In the genomic region with DNA sequence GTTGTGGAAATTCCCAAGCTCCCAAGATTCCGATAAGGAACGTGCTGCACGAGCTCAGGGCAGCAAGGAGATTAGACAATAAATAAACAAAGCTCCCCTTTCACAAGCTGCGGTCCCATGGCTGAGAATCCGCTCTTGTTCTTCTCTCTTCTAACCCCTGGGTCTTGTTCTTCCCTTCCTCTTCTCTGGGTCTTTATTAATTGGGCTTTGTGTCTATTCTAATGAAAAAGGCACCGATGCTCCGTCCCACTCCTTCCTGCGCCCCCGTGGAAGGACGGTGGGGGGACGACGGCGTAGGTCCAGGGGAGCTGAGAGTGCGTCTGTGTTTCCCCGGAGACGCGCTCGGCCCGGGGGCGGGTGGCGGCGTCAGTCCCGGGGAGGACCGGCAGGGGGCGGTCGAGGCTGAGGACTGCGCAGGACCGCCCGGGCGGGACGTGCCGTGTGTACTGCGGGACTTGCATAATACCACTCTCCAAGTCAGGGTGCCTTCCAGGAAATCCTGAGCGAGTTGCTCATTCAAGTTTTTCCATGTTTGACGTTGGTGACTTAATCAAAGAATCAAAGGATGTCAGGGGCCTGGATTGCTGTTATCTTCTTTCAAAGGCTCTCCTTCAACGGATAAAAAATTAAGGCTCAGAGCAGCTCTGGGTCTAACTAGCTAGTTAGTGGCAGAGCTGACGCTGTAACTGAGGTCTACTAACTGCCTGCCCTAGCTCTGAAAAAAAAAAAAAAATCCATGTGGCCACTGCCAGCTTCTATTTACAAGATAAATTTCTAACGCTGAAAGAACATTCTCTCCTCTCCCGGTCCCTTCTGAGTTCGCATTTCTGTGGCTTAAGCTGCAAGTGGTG, we compare ENCODE assay signal across 8 cellular contexts.
DNase-seq lines count a peak whose midpoint lies in the region; ATAC-seq, FAIRE-seq and TF ChIP-seq lines count a peak whose summit lies in the region.

No MANE protein-coding gene starts in this region.

- peaks cover 30% of the 10 kb centered on the region for H3K27me3 Mint-ChIP-seq in activated naive CD4-positive, alpha-beta T cell treated with anti-CD3 and anti-CD28 coated beads, Interleukin-2, amount 10 ng/mL, durations not matched to agents 7 days and 5 days
- H3K27me3 Mint-ChIP-seq in glutamatergic neuron (ENCODE audit: unreplicated experiment): peaks cover 3% of the 10 kb centered on the region

- H3K27me3 ChIP-seq in suprapubic skin: no peaks in the 10 kb centered on the region

- TF ChIP-seq POLR2A in suprapubic skin (IDR thresholded peaks at IDR 0.05): no peak

- peak; percentile 84 for FAIRE-seq in HTR-8/SVneo (lab: Jason Lieb, UNC)

- H3K4me3 ChIP-seq in suprapubic skin: peak overlapping the region; percentile 31

- H3K4me1 Mint-ChIP-seq in activated naive CD4-positive, alpha-beta T cell treated with anti-CD3 and anti-CD28 coated beads, Interleukin-2, amount 10 ng/mL, durations not matched to agents 7 days and 5 days: peaks cover 14% of the 10 kb centered on the region
- H3K4me1 Mint-ChIP-seq in glutamatergic neuron (ENCODE audit: low read depth, unreplicated experiment): peaks cover 2% of the 10 kb centered on the region

- H3K27ac Mint-ChIP-seq in activated naive CD4-positive, alpha-beta T cell treated with anti-CD3 and anti-CD28 coated beads, Interleukin-2, amount 10 ng/mL, durations not matched to agents 7 days and 5 days: no peak overlapping the region
- no peak overlapping the region for H3K27ac Mint-ChIP-seq in glutamatergic neuron (ENCODE audit: unreplicated experiment)

- H3K9me3 Mint-ChIP-seq in activated naive CD4-positive, alpha-beta T cell treated with anti-CD3 and anti-CD28 coated beads, Interleukin-2, amount 10 ng/mL, durations not matched to agents 7 days and 5 days: no peaks in the 10 kb centered on the region
- no peaks in the 10 kb centered on the region for H3K9me3 Mint-ChIP-seq in glutamatergic neuron (ENCODE audit: unreplicated experiment)

- CTCF ChIA-PET in activated naive CD4-positive, alpha-beta T cell treated with anti-CD3 and anti-CD28 coated beads, Interleukin-2, amount 10 ng/mL, durations not matched to agents 7 days and 5 days (lab: Charles Lee): interaction anchor here (0.5 to 4.0 kb wide), 29 partner anchors 9 to 489 kb away, joined by 3 to 46 read pairs (median 4); no protein-coding TSS in a partner anchor

- no peaks in the 10 kb centered on the region for H3K36me3 Mint-ChIP-seq in activated naive CD4-positive, alpha-beta T cell treated with anti-CD3 and anti-CD28 coated beads, Interleukin-2, amount 10 ng/mL, durations not matched to agents 7 days and 5 days
- H3K36me3 Mint-ChIP-seq in glutamatergic neuron (ENCODE audit: unreplicated experiment): no peaks in the 10 kb centered on the region

- peak; percentile 99 for TF ChIP-seq CTCF in glutamatergic neuron (IDR thresholded peaks at IDR 0.05; ENCODE audit: partially characterized antibody, unreplicated experiment)
- TF ChIP-seq CTCF in omental fat pad (IDR thresholded peaks at IDR 0.05): peak in 2 of 3 donors; percentile 92 to 95
- peak; percentile 83 to 95 for TF ChIP-seq CTCF in suprapubic skin (IDR thresholded peaks at IDR 0.05)

- TF ChIP-seq EP300 in suprapubic skin (IDR thresholded peaks at IDR 0.05): no peak

- ATAC-seq in GM21390 (IDR thresholded peaks at IDR 0.05; ENCODE audit: unreplicated experiment) (peak; percentile 99), omental fat pad (ENCODE audit: low FRiP score) (peak; percentile 99)

- DNase-seq in DMS 273 (lab: John Stamatoyannopoulos, UW; ENCODE audit: unreplicated experiment) (peak; percentile 92), HTR-8/SVneo (ENCODE audit: insufficient read length, low spot score) (peak; percentile 82), SK-N-DZ (ENCODE audit: low spot score) (peak; percentile 81), glutamatergic neuron (peak; percentile 90), omental fat pad (ENCODE audit: low spot score) (peak; percentile 86), suprapubic skin (ENCODE audit: low spot score in 2 of 2) (peak; percentile 86 to 87)
- DNase-seq in activated naive CD4-positive, alpha-beta T cell treated with anti-CD3 and anti-CD28 coated beads, Interleukin-2, amount 10 ng/mL, durations not matched to agents 7 days and 5 days: peak; percentile 81

- WGBS in suprapubic skin: 3% methylated on average over 40 of the region's 40 CpGs

- H3K4me3 Mint-ChIP-seq in activated naive CD4-positive, alpha-beta T cell treated with anti-CD3 and anti-CD28 coated beads, Interleukin-2, amount 10 ng/mL, durations not matched to agents 7 days and 5 days: no peak overlapping the region
- peak overlapping the region; percentile 89 for H3K4me3 Mint-ChIP-seq in glutamatergic neuron (ENCODE audit: unreplicated experiment)

- H3K36me3 ChIP-seq in suprapubic skin: no peaks in the 10 kb centered on the region

- no peak overlapping the region for H3K27ac ChIP-seq in suprapubic skin

- peaks cover 11% of the 10 kb centered on the region for H3K4me1 ChIP-seq in suprapubic skin

- H3K9me3 ChIP-seq in suprapubic skin: no peaks in the 10 kb centered on the region
